In the genomic region with DNA sequence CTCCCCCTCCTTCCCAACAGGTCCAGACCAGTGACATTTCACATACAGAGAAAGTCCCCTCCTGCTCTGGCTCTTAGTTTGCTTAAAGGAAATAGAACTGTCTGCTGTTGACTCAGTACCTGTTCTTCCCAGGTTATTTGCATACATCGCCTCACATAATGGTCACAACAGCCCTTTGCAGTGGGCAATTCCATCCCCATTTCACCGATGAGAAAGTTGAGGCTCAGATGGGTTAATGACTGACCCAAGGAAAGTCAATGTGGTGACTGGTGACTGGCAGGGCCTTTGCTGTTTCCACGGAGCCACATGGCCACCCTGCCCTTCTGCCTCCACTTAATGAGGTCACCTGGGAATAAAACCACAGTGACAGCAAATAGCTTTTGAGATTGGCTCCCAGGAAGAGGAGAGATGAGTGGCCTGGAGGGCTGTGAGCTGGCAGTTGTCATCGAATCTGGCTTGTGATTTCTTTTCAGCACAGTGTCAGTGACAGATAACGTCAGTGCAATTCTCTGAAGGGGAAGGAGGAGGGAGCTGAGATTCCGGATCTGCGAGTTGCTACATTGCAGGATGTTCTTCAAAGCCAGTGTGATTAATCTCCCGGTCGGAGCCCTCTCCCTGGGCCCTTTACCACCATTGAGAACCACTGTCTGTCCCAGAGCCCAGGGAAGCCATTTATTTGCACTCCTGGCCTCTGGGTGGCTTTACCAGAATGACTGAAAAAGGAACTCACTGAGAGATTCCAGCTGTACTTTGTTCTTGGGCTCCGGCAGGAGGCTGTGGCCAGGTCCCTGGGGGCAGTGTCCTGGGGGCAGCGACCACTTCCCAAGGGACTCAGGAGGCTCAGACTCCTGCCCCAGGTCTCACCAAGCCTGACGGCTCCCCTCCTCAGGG, we compare ENCODE assay signal across 1 cellular context.
TF ChIP-seq lines count a peak whose summit lies in the region.

No MANE protein-coding gene starts in this region.

TF ChIP-seq in GM12878, 131 proteins besides CTCF, POLR2A, EP300 and RAD21 (continued from another document and continues in another):
- TF ChIP-seq, protein P1, sequence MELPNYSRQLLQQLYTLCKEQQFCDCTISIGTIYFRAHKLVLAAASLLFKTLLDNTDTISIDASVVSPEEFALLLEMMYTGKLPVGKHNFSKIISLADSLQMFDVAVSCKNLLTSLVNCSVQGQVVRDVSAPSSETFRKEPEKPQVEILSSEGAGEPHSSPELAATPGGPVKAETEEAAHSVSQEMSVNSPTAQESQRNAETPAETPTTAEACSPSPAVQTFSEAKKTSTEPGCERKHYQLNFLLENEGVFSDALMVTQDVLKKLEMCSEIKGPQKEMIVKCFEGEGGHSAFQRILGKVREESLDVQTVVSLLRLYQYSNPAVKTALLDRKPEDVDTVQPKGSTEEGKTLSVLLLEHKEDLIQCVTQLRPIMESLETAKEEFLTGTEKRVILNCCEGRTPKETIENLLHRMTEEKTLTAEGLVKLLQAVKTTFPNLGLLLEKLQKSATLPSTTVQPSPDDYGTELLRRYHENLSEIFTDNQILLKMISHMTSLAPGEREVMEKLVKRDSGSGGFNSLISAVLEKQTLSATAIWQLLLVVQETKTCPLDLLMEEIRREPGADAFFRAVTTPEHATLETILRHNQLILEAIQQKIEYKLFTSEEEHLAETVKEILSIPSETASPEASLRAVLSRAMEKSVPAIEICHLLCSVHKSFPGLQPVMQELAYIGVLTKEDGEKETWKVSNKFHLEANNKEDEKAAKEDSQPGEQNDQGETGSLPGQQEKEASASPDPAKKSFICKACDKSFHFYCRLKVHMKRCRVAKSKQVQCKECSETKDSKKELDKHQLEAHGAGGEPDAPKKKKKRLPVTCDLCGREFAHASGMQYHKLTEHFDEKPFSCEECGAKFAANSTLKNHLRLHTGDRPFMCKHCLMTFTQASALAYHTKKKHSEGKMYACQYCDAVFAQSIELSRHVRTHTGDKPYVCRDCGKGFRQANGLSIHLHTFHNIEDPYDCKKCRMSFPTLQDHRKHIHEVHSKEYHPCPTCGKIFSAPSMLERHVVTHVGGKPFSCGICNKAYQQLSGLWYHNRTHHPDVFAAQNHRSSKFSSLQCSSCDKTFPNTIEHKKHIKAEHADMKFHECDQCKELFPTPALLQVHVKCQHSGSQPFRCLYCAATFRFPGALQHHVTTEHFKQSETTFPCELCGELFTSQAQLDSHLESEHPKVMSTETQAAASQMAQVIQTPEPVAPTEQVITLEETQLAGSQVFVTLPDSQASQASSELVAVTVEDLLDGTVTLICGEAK (IDR thresholded peaks at IDR 0.05; ENCODE audit: borderline replicate concordance), result no peak
- TF ChIP-seq, protein P2, sequence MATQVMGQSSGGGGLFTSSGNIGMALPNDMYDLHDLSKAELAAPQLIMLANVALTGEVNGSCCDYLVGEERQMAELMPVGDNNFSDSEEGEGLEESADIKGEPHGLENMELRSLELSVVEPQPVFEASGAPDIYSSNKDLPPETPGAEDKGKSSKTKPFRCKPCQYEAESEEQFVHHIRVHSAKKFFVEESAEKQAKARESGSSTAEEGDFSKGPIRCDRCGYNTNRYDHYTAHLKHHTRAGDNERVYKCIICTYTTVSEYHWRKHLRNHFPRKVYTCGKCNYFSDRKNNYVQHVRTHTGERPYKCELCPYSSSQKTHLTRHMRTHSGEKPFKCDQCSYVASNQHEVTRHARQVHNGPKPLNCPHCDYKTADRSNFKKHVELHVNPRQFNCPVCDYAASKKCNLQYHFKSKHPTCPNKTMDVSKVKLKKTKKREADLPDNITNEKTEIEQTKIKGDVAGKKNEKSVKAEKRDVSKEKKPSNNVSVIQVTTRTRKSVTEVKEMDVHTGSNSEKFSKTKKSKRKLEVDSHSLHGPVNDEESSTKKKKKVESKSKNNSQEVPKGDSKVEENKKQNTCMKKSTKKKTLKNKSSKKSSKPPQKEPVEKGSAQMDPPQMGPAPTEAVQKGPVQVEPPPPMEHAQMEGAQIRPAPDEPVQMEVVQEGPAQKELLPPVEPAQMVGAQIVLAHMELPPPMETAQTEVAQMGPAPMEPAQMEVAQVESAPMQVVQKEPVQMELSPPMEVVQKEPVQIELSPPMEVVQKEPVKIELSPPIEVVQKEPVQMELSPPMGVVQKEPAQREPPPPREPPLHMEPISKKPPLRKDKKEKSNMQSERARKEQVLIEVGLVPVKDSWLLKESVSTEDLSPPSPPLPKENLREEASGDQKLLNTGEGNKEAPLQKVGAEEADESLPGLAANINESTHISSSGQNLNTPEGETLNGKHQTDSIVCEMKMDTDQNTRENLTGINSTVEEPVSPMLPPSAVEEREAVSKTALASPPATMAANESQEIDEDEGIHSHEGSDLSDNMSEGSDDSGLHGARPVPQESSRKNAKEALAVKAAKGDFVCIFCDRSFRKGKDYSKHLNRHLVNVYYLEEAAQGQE (IDR thresholded peaks at IDR 0.05; ENCODE audit: low read depth, low read length), result no peak
- TF ChIP-seq ATF7 (IDR thresholded peaks at IDR 0.05; ENCODE audit: low read depth) (peak; percentile 94), RAD51 (IDR thresholded peaks at IDR 0.05) (peak; percentile 43), SIN3A (IDR thresholded peaks at IDR 0.05; ENCODE audit: low read depth, low read length) (no peak), IRF4 (IDR thresholded peaks at IDR 0.05; ENCODE audit: low read depth, low read length) (0 out of 2 replicates have a peak, but pooled peaks have one; percentile 13), ZNF207 (IDR thresholded peaks at IDR 0.05; ENCODE audit: borderline replicate concordance) (no peak; the same call in 1 of the 2 replicates), CHD4 (IDR thresholded peaks at IDR 0.05) (no peak), IKZF2 (IDR thresholded peaks at IDR 0.05) (peak; percentile 91 to 95), BRCA1 (IDR thresholded peaks at IDR 0.05; ENCODE audit: low read depth, low read length) (no peak), TCF7 (IDR thresholded peaks at IDR 0.05; ENCODE audit: borderline replicate concordance) (no peak), STAT1 (conservative IDR thresholded peaks at IDR 0.05) (no peak), HDAC6 (IDR thresholded peaks at IDR 0.05; ENCODE audit: unreplicated experiment) (no peak), SPI1 (IDR thresholded peaks at IDR 0.05; ENCODE audit: borderline replicate concordance, insufficient read depth, low read depth, low read length) (peak; percentile 31; the same call in 1 of the 2 replicates), KLF5 (IDR thresholded peaks at IDR 0.05; ENCODE audit: partially characterized antibody) (no peak), NR2F1 (conservative IDR thresholded peaks at IDR 0.05) (peak; percentile 63), ZNF274 (IDR thresholded peaks at IDR 0.05; ENCODE audit: insufficient read depth, insufficient read length) (no peak), ZSCAN29 (IDR thresholded peaks at IDR 0.05) (no peak), ZNF622 (IDR thresholded peaks at IDR 0.05) (no peak), CBX3 (IDR thresholded peaks at IDR 0.05; ENCODE audit: borderline replicate concordance, low read depth) (no peak), SIX5 (IDR thresholded peaks at IDR 0.05; ENCODE audit: low read depth, low read length, severe bottlenecking) (no peak), SUPT20H (IDR thresholded peaks at IDR 0.05; ENCODE audit: borderline replicate concordance, control insufficient read depth, low read depth, low read length) (no peak), HDAC2 (IDR thresholded peaks at IDR 0.05) (no peak), HDGF (IDR thresholded peaks at IDR 0.05) (no peak), PML (IDR thresholded peaks at IDR 0.05; ENCODE audit: low read length) (no peak), MTA2 (IDR thresholded peaks at IDR 0.05; ENCODE audit: low read depth) (peak; percentile 90), FOXK2 (IDR thresholded peaks at IDR 0.05) (no peak), SMAD1 (IDR thresholded peaks at IDR 0.05; ENCODE audit: low read depth, partially characterized antibody) (peak; percentile 47), FOS (IDR thresholded peaks at IDR 0.05; ENCODE audit: borderline replicate concordance, extremely low read depth, insufficient read length) (no peak), STAT3 (IDR thresholded peaks at IDR 0.05; ENCODE audit: low read depth, low read length) (no peak), MEF2A (IDR thresholded peaks at IDR 0.05; ENCODE audit: insufficient read depth, low read depth, low read length) (no peak), POU2F2 (IDR thresholded peaks at IDR 0.05; ENCODE audit: borderline replicate concordance, low read depth, low read length) (peak; percentile 96)
- TF ChIP-seq, protein P3, sequence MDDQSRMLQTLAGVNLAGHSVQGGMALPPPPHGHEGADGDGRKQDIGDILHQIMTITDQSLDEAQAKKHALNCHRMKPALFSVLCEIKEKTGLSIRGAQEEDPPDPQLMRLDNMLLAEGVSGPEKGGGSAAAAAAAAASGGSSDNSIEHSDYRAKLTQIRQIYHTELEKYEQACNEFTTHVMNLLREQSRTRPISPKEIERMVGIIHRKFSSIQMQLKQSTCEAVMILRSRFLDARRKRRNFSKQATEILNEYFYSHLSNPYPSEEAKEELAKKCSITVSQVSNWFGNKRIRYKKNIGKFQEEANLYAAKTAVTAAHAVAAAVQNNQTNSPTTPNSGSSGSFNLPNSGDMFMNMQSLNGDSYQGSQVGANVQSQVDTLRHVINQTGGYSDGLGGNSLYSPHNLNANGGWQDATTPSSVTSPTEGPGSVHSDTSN (IDR thresholded peaks at IDR 0.05; ENCODE audit: insufficient replicate concordance, low read depth, low read length), result no peak
- TF ChIP-seq, protein P4, sequence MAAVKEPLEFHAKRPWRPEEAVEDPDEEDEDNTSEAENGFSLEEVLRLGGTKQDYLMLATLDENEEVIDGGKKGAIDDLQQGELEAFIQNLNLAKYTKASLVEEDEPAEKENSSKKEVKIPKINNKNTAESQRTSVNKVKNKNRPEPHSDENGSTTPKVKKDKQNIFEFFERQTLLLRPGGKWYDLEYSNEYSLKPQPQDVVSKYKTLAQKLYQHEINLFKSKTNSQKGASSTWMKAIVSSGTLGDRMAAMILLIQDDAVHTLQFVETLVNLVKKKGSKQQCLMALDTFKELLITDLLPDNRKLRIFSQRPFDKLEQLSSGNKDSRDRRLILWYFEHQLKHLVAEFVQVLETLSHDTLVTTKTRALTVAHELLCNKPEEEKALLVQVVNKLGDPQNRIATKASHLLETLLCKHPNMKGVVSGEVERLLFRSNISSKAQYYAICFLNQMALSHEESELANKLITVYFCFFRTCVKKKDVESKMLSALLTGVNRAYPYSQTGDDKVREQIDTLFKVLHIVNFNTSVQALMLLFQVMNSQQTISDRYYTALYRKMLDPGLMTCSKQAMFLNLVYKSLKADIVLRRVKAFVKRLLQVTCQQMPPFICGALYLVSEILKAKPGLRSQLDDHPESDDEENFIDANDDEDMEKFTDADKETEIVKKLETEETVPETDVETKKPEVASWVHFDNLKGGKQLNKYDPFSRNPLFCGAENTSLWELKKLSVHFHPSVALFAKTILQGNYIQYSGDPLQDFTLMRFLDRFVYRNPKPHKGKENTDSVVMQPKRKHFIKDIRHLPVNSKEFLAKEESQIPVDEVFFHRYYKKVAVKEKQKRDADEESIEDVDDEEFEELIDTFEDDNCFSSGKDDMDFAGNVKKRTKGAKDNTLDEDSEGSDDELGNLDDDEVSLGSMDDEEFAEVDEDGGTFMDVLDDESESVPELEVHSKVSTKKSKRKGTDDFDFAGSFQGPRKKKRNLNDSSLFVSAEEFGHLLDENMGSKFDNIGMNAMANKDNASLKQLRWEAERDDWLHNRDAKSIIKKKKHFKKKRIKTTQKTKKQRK (IDR thresholded peaks at IDR 0.05; ENCODE audit: low read depth, low read length), result no peak
- TF ChIP-seq, protein P5, sequence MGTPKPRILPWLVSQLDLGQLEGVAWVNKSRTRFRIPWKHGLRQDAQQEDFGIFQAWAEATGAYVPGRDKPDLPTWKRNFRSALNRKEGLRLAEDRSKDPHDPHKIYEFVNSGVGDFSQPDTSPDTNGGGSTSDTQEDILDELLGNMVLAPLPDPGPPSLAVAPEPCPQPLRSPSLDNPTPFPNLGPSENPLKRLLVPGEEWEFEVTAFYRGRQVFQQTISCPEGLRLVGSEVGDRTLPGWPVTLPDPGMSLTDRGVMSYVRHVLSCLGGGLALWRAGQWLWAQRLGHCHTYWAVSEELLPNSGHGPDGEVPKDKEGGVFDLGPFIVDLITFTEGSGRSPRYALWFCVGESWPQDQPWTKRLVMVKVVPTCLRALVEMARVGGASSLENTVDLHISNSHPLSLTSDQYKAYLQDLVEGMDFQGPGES (IDR thresholded peaks at IDR 0.05), result no peak
- TF ChIP-seq, protein P6, sequence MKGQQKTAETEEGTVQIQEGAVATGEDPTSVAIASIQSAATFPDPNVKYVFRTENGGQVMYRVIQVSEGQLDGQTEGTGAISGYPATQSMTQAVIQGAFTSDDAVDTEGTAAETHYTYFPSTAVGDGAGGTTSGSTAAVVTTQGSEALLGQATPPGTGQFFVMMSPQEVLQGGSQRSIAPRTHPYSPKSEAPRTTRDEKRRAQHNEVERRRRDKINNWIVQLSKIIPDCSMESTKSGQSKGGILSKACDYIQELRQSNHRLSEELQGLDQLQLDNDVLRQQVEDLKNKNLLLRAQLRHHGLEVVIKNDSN (IDR thresholded peaks at IDR 0.05; ENCODE audit: borderline replicate concordance, extremely low read length, insufficient read depth, low read depth, low read length), result no peak
- TF ChIP-seq, protein P7, sequence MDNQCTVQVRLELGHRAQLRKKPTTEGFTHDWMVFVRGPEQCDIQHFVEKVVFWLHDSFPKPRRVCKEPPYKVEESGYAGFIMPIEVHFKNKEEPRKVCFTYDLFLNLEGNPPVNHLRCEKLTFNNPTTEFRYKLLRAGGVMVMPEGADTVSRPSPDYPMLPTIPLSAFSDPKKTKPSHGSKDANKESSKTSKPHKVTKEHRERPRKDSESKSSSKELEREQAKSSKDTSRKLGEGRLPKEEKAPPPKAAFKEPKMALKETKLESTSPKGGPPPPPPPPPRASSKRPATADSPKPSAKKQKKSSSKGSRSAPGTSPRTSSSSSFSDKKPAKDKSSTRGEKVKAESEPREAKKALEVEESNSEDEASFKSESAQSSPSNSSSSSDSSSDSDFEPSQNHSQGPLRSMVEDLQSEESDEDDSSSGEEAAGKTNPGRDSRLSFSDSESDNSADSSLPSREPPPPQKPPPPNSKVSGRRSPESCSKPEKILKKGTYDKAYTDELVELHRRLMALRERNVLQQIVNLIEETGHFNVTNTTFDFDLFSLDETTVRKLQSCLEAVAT (IDR thresholded peaks at IDR 0.05), result no peak
